In the genomic region with DNA sequence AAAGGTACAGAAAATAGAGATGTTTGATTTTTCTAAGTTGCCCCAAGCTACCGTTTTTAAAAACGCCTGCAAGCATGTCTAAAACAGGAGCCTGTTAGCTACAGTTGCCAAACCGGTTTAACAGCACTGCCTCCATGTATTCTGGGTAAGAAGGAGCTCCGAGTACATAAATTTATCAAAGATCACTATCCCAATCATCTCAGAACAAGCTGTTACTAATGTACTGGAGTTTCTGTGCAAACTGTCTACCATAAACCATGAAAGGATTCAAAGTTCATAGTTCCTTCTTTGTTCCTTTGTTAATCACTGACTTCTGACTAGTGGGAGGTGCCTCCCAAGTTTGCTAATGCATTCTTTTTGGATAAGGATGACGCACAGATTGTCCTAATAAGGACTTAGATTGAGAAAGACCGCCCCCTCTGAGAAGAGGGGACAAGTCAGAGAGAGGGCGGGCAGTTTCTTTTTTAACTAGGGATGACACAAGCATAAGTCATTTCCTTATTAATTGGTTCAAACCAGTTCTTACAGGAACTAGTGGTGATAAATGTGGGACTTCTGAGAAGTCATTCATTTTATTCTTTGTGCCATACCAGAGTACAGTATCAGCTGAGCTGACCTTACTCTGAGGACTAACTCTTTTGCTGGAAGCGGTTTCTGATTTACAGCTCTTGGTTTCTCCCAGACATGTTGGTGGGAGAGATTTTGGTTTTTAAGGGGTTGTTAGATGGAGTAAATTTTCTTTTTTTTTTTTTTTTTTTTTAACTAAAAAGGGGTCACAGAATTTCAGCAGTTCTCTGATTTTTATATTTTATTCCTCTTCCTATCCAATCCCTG, we compare ENCODE assay signal across 1 cellular context.
TF ChIP-seq lines count a peak whose summit lies in the region.

No MANE protein-coding gene starts in this region.

TF ChIP-seq in GM12878, 131 proteins besides CTCF, POLR2A, EP300 and RAD21 (continued from another document):
- peak; percentile 16 for TF ChIP-seq BCL3 (IDR thresholded peaks at IDR 0.05; ENCODE audit: borderline replicate concordance, insufficient read depth, low read depth, low read length, poor library complexity, severe bottlenecking)
- no peak for TF ChIP-seq MAX (IDR thresholded peaks at IDR 0.05; ENCODE audit: low read depth, low read length)
- TF ChIP-seq CHD4 (IDR thresholded peaks at IDR 0.05), result no peak
- peak; percentile 80 for TF ChIP-seq MTA2 (IDR thresholded peaks at IDR 0.05; ENCODE audit: low read depth)
- peak; percentile 87 for TF ChIP-seq SMARCA5 (IDR thresholded peaks at IDR 0.05)
- peak; percentile 67; the same call in 1 of the 2 replicates for TF ChIP-seq MXI1 (IDR thresholded peaks at IDR 0.05; ENCODE audit: low read depth, low read length)
- TF ChIP-seq TCF7 (IDR thresholded peaks at IDR 0.05; ENCODE audit: borderline replicate concordance), result peak; percentile 42; the same call in 1 of the 2 replicates
- TF ChIP-seq YBX1 (IDR thresholded peaks at IDR 0.05), result no peak
- TF ChIP-seq GATAD2B (conservative IDR thresholded peaks at IDR 0.05; ENCODE audit: low read depth), result 0 out of 2 replicates have a peak, but pooled peaks have one; percentile 36
- 0 out of 2 replicates have a peak, but pooled peaks have one; percentile 38 for TF ChIP-seq MTA3 (IDR thresholded peaks at IDR 0.05; ENCODE audit: borderline replicate concordance, low read length)
- peak; percentile 94 for TF ChIP-seq ZNF24 (IDR thresholded peaks at IDR 0.05)
- TF ChIP-seq POU2F2 (IDR thresholded peaks at IDR 0.05; ENCODE audit: borderline replicate concordance, low read depth, low read length), result peak; percentile 97
- TF ChIP-seq CREM (IDR thresholded peaks at IDR 0.05; ENCODE audit: low read depth), result peak; percentile 83
- TF ChIP-seq PAX8 (IDR thresholded peaks at IDR 0.05), result 0 out of 2 replicates have a peak, but pooled peaks have one; percentile 29
- TF ChIP-seq JUNB (IDR thresholded peaks at IDR 0.05), result peak; percentile 38; the same call in 1 of the 2 replicates
- TF ChIP-seq FOS (IDR thresholded peaks at IDR 0.05; ENCODE audit: borderline replicate concordance, extremely low read depth, insufficient read length), result no peak
- no peak for TF ChIP-seq SKIL (IDR thresholded peaks at IDR 0.05; ENCODE audit: low read depth, poor library complexity, severe bottlenecking)
- peak; percentile 100; the same call in 1 of the 2 replicates for TF ChIP-seq MLLT1 (IDR thresholded peaks at IDR 0.05)
- TF ChIP-seq, protein P1, sequence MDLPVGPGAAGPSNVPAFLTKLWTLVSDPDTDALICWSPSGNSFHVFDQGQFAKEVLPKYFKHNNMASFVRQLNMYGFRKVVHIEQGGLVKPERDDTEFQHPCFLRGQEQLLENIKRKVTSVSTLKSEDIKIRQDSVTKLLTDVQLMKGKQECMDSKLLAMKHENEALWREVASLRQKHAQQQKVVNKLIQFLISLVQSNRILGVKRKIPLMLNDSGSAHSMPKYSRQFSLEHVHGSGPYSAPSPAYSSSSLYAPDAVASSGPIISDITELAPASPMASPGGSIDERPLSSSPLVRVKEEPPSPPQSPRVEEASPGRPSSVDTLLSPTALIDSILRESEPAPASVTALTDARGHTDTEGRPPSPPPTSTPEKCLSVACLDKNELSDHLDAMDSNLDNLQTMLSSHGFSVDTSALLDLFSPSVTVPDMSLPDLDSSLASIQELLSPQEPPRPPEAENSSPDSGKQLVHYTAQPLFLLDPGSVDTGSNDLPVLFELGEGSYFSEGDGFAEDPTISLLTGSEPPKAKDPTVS (IDR thresholded peaks at IDR 0.05; ENCODE audit: low read depth, low read length), result peak; percentile 31; the same call in 1 of the 2 replicates
- TF ChIP-seq RB1 (IDR thresholded peaks at IDR 0.05; ENCODE audit: borderline replicate concordance), result peak; percentile 32
- TF ChIP-seq IKZF1 (conservative IDR thresholded peaks at IDR 0.05), result peak; percentile 73
- TF ChIP-seq ATF7 (IDR thresholded peaks at IDR 0.05; ENCODE audit: low read depth), result peak; percentile 98
- peak; percentile 77; the same call in 1 of the 2 replicates for TF ChIP-seq STAT3 (IDR thresholded peaks at IDR 0.05; ENCODE audit: low read depth, low read length)
- 0 out of 2 replicates have a peak, but pooled peaks have one; percentile 28 for TF ChIP-seq EED (IDR thresholded peaks at IDR 0.05; ENCODE audit: low read depth)
- peak; percentile 96 for TF ChIP-seq ZBED1 (IDR thresholded peaks at IDR 0.05; ENCODE audit: borderline replicate concordance)
- no peak for TF ChIP-seq RFX5 (IDR thresholded peaks at IDR 0.05; ENCODE audit: low read depth, low read length)
- peak in 1 of 2 experiments; percentile 99; a peak in 2 of 4 replicates for TF ChIP-seq ETV6 (conservative IDR thresholded peaks at IDR 0.05 in 1 of 2, IDR thresholded peaks at IDR 0.05 in 1 of 2; ENCODE audit: borderline replicate concordance in 1 of 2, low read depth in 1 of 2)
- TF ChIP-seq RAD51 (IDR thresholded peaks at IDR 0.05), result no peak; the same call in 1 of the 2 replicates
- TF ChIP-seq TARDBP (IDR thresholded peaks at IDR 0.05; ENCODE audit: borderline replicate concordance), result no peak; the same call in 1 of the 2 replicates
- TF ChIP-seq NR2C1 (IDR thresholded peaks at IDR 0.05), result no peak
- TF ChIP-seq SIN3A (IDR thresholded peaks at IDR 0.05; ENCODE audit: low read depth, low read length), result peak; percentile 40
- TF ChIP-seq ZNF274 (IDR thresholded peaks at IDR 0.05; ENCODE audit: insufficient read depth, insufficient read length), result no peak
TF ChIP-seq in GM12878: peak in this region for 59.
